2 cellular contexts compared by ENCODE assay signal in the genomic region with DNA sequence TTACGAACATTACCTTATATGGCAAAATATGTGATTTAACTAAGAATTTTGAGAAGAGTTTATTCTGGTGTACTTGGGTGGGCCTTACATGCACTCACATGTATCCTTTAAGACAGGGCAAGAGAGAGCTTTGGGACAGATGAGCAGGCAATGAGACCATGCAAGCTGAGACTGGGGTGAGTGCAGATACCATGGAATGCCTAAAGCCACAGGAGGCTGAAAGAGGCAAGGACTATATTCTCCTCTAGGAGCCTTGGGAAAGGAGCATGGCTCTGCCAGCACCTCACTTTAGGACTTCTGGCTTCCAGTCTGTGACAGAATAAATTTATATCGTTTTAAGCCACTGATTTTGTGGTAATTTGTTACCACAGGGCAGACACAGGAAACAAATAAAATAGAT.
TF ChIP-seq lines count a peak whose summit lies in the region.

No MANE protein-coding gene starts in this region.

TF ChIP-seq in IMR-90, 13 proteins besides CTCF, POLR2A, EP300 and RAD21:
- TF ChIP-seq MXI1 (IDR thresholded peaks at IDR 0.05; ENCODE audit: borderline replicate concordance, low read depth, low read length) = no peak

TF ChIP-seq in H1, 55 proteins besides CTCF, POLR2A, EP300 and RAD21:
- 0 out of 2 replicates have a peak, but pooled peaks have one; percentile 35 for TF ChIP-seq TEAD4 (IDR thresholded peaks at IDR 0.05; ENCODE audit: low read depth, low read length)
- TF ChIP-seq JUND (IDR thresholded peaks at IDR 0.05; ENCODE audit: low read length) = no peak
